1 cellular context compared by ENCODE assay signal in the genomic region with DNA sequence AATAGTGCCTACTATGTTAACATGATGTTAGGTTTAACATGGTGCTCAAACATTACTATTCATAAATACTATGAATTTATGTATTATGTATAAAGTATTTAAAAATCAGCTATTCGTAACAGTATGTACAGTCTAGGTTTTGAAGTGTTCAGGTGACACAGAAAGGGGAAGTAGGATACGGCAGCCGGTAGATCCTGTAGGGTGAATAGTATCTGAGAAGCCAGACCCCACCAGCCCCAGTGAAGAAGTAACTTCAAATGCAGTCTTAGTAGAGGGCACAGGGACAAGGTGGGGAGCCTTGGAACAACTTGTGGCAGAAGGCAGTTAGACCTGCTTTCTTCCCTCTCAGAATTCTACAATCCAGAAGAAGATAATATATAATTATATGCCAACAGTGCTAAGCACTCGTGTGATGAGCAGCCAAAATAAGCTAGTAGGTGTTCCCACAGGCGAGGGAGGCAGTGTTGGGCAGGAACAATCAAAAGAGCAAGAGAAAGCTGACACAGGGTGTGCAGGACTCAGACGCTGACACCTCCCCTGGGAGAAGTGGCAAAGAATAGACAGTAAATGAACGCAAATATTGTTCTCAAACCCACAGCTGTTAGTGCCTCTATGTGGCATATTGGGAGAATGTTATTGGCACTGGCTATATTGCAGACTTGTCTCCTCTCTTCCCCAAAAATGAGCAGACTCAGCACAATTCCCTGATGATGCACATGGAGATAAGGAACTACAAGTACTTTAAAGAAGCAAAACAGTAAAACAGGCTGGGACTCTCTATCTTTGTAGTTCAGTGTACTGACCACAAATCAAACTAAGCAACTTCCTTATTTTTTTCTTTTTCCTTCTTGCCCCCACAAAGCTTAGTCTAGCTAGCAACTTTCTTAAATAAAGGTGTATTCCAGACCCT.
TF ChIP-seq lines count a peak whose summit lies in the region.

No MANE protein-coding gene starts in this region.

TF ChIP-seq in K562, 482 proteins besides CTCF, POLR2A, EP300 and RAD21 (continued from another document and continues in another):
- TF ChIP-seq, protein P1, sequence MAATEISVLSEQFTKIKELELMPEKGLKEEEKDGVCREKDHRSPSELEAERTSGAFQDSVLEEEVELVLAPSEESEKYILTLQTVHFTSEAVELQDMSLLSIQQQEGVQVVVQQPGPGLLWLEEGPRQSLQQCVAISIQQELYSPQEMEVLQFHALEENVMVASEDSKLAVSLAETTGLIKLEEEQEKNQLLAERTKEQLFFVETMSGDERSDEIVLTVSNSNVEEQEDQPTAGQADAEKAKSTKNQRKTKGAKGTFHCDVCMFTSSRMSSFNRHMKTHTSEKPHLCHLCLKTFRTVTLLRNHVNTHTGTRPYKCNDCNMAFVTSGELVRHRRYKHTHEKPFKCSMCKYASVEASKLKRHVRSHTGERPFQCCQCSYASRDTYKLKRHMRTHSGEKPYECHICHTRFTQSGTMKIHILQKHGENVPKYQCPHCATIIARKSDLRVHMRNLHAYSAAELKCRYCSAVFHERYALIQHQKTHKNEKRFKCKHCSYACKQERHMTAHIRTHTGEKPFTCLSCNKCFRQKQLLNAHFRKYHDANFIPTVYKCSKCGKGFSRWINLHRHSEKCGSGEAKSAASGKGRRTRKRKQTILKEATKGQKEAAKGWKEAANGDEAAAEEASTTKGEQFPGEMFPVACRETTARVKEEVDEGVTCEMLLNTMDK (IDR thresholded peaks at IDR 0.05; ENCODE audit: borderline replicate concordance, insufficient read depth, low read depth, low read length, poor library complexity, severe bottlenecking) = no peak
- TF ChIP-seq XRCC3 (IDR thresholded peaks at IDR 0.05) = no peak
- TF ChIP-seq, protein P2, sequence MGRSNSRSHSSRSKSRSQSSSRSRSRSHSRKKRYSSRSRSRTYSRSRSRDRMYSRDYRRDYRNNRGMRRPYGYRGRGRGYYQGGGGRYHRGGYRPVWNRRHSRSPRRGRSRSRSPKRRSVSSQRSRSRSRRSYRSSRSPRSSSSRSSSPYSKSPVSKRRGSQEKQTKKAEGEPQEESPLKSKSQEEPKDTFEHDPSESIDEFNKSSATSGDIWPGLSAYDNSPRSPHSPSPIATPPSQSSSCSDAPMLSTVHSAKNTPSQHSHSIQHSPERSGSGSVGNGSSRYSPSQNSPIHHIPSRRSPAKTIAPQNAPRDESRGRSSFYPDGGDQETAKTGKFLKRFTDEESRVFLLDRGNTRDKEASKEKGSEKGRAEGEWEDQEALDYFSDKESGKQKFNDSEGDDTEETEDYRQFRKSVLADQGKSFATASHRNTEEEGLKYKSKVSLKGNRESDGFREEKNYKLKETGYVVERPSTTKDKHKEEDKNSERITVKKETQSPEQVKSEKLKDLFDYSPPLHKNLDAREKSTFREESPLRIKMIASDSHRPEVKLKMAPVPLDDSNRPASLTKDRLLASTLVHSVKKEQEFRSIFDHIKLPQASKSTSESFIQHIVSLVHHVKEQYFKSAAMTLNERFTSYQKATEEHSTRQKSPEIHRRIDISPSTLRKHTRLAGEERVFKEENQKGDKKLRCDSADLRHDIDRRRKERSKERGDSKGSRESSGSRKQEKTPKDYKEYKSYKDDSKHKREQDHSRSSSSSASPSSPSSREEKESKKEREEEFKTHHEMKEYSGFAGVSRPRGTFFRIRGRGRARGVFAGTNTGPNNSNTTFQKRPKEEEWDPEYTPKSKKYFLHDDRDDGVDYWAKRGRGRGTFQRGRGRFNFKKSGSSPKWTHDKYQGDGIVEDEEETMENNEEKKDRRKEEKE (IDR thresholded peaks at IDR 0.05; ENCODE audit: borderline replicate concordance in 1 of 2, control insufficient read depth in 1 of 2, low read depth in 2 of 2, low read length in 1 of 2) = no peak
- TF ChIP-seq DNMT1 (IDR thresholded peaks at IDR 0.05) = no peak
- peak; percentile 99 for TF ChIP-seq MAFK (IDR thresholded peaks at IDR 0.05; ENCODE audit: low read length)
- TF ChIP-seq POLR3G (IDR thresholded peaks at IDR 0.05; ENCODE audit: extremely low read depth, insufficient read length, insufficient replicate concordance) = no peak
- peak; percentile 90 for TF ChIP-seq L3MBTL2 (IDR thresholded peaks at IDR 0.05)
- no peak for TF ChIP-seq HSF4 (CRISPR knock-in tag; IDR thresholded peaks at IDR 0.05; ENCODE audit: borderline replicate concordance)
- no peak for TF ChIP-seq ZC3H11A (IDR thresholded peaks at IDR 0.05; ENCODE audit: low read depth, low read length)
- TF ChIP-seq ZNF134 (CRISPR knock-in tag; conservative IDR thresholded peaks at IDR 0.05) = no peak
- no peak for TF ChIP-seq ELF2 (CRISPR knock-in tag; IDR thresholded peaks at IDR 0.05)
- TF ChIP-seq HMG20B (CRISPR knock-in tag; IDR thresholded peaks at IDR 0.05) = no peak
- no peak for TF ChIP-seq MCM2 (IDR thresholded peaks at IDR 0.05; ENCODE audit: low read depth)
- TF ChIP-seq HMBOX1 (IDR thresholded peaks at IDR 0.05) = no peak
- TF ChIP-seq SRSF7 (optimal IDR thresholded peaks at IDR 0.05; ENCODE audit: low read depth, low read length) = no peak
- no peak for TF ChIP-seq THRA (IDR thresholded peaks at IDR 0.05)
- TF ChIP-seq NCOA6 (IDR thresholded peaks at IDR 0.05) = no peak
- TF ChIP-seq SMARCB1 (IDR thresholded peaks at IDR 0.05; ENCODE audit: insufficient read length, low read depth) = no peak
- no peak for TF ChIP-seq ZNF696 (CRISPR knock-in tag; conservative IDR thresholded peaks at IDR 0.05)
- TF ChIP-seq KLF10 (CRISPR knock-in tag; IDR thresholded peaks at IDR 0.05) = no peak
- TF ChIP-seq GATA2 (CRISPR knock-in tag; IDR thresholded peaks at IDR 0.05) = peak; percentile 86
- TF ChIP-seq NONO (IDR thresholded peaks at IDR 0.05; ENCODE audit: low read depth in 2 of 2, low read length in 1 of 2) = no peak
- no peak for TF ChIP-seq ZNF311 (CRISPR knock-in tag; IDR thresholded peaks at IDR 0.05)
- TF ChIP-seq YBX1 (IDR thresholded peaks at IDR 0.05) = no peak
- no peak for TF ChIP-seq XRCC5 (IDR thresholded peaks at IDR 0.05; ENCODE audit: low read depth, low read length)
- TF ChIP-seq ELK1 (CRISPR knock-in tag; IDR thresholded peaks at IDR 0.05) = no peak
- TF ChIP-seq HDAC1 (IDR thresholded peaks at IDR 0.05) = 0 out of 4 replicates have a peak, but pooled peaks of 1 of the 2 experiments have one; percentile 28
- no peak for TF ChIP-seq KDM5B (IDR thresholded peaks at IDR 0.05; ENCODE audit: insufficient replicate concordance, low read depth, low read length)
- no peak for TF ChIP-seq ZNF644 (tag; IDR thresholded peaks at IDR 0.05; ENCODE audit: low read depth)
- TF ChIP-seq, protein P3, sequence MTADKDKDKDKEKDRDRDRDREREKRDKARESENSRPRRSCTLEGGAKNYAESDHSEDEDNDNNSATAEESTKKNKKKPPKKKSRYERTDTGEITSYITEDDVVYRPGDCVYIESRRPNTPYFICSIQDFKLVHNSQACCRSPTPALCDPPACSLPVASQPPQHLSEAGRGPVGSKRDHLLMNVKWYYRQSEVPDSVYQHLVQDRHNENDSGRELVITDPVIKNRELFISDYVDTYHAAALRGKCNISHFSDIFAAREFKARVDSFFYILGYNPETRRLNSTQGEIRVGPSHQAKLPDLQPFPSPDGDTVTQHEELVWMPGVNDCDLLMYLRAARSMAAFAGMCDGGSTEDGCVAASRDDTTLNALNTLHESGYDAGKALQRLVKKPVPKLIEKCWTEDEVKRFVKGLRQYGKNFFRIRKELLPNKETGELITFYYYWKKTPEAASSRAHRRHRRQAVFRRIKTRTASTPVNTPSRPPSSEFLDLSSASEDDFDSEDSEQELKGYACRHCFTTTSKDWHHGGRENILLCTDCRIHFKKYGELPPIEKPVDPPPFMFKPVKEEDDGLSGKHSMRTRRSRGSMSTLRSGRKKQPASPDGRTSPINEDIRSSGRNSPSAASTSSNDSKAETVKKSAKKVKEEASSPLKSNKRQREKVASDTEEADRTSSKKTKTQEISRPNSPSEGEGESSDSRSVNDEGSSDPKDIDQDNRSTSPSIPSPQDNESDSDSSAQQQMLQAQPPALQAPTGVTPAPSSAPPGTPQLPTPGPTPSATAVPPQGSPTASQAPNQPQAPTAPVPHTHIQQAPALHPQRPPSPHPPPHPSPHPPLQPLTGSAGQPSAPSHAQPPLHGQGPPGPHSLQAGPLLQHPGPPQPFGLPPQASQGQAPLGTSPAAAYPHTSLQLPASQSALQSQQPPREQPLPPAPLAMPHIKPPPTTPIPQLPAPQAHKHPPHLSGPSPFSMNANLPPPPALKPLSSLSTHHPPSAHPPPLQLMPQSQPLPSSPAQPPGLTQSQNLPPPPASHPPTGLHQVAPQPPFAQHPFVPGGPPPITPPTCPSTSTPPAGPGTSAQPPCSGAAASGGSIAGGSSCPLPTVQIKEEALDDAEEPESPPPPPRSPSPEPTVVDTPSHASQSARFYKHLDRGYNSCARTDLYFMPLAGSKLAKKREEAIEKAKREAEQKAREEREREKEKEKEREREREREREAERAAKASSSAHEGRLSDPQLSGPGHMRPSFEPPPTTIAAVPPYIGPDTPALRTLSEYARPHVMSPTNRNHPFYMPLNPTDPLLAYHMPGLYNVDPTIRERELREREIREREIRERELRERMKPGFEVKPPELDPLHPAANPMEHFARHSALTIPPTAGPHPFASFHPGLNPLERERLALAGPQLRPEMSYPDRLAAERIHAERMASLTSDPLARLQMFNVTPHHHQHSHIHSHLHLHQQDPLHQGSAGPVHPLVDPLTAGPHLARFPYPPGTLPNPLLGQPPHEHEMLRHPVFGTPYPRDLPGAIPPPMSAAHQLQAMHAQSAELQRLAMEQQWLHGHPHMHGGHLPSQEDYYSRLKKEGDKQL (CRISPR knock-in tag; IDR thresholded peaks at IDR 0.05; ENCODE audit: borderline replicate concordance) = no peak
- TF ChIP-seq ESRRA (IDR thresholded peaks at IDR 0.05; ENCODE audit: borderline replicate concordance, low read depth) = no peak
- TF ChIP-seq MAX (CRISPR knock-in tag; IDR thresholded peaks at IDR 0.05) = peak; percentile 41; the same call in 1 of the 2 replicates
- no peak for TF ChIP-seq RHOXF2B (CRISPR knock-in tag; conservative IDR thresholded peaks at IDR 0.05)
- no peak for TF ChIP-seq MAZ (CRISPR knock-in tag; conservative IDR thresholded peaks at IDR 0.05 in 1 of 2, IDR thresholded peaks at IDR 0.05 in 1 of 2)
- no peak for TF ChIP-seq GTF2A2 (tag; IDR thresholded peaks at IDR 0.05)
- 0 out of 2 replicates have a peak, but pooled peaks have one; percentile 30 for TF ChIP-seq GABPB1 (CRISPR knock-in tag; IDR thresholded peaks at IDR 0.05)
- TF ChIP-seq KAT8 (IDR thresholded peaks at IDR 0.05; ENCODE audit: low read depth) = no peak
- TF ChIP-seq CREM (IDR thresholded peaks at IDR 0.05; ENCODE audit: low read depth) = no peak
- no peak for TF ChIP-seq NFXL1 (CRISPR knock-in tag; IDR thresholded peaks at IDR 0.05)
- no peak for TF ChIP-seq MCM3 (IDR thresholded peaks at IDR 0.05)
- TF ChIP-seq BDP1 (IDR thresholded peaks at IDR 0.05; ENCODE audit: insufficient read depth, insufficient read length) = no peak
- no peak for TF ChIP-seq PRMT5 (CRISPR knock-in tag; IDR thresholded peaks at IDR 0.05)
- TF ChIP-seq XRCC4 (IDR thresholded peaks at IDR 0.05; ENCODE audit: extremely low read depth, insufficient read depth, insufficient read length) = no peak
- TF ChIP-seq NFIC (IDR thresholded peaks at IDR 0.05) = no peak
- TF ChIP-seq CHD2 (IDR thresholded peaks at IDR 0.05; ENCODE audit: low read depth, low read length) = no peak
- no peak for TF ChIP-seq PCBP1 (IDR thresholded peaks at IDR 0.05; ENCODE audit: low read depth, low read length, poor library complexity, severe bottlenecking)
- no peak for TF ChIP-seq ATF1 (CRISPR knock-in tag; IDR thresholded peaks at IDR 0.05)
- TF ChIP-seq ATF1 (tag; IDR thresholded peaks at IDR 0.05) = no peak
- TF ChIP-seq RBM25 (IDR thresholded peaks at IDR 0.05; ENCODE audit: low read depth, low read length, severe bottlenecking) = no peak
- TF ChIP-seq POLR2H (tag; IDR thresholded peaks at IDR 0.05; ENCODE audit: low read depth) = no peak
- no peak for TF ChIP-seq NR4A1 (CRISPR knock-in tag; IDR thresholded peaks at IDR 0.05)
- TF ChIP-seq NR4A1 (tag; IDR thresholded peaks at IDR 0.05) = no peak
- no peak for TF ChIP-seq ZBTB5 (IDR thresholded peaks at IDR 0.05)
